In the genomic region with DNA sequence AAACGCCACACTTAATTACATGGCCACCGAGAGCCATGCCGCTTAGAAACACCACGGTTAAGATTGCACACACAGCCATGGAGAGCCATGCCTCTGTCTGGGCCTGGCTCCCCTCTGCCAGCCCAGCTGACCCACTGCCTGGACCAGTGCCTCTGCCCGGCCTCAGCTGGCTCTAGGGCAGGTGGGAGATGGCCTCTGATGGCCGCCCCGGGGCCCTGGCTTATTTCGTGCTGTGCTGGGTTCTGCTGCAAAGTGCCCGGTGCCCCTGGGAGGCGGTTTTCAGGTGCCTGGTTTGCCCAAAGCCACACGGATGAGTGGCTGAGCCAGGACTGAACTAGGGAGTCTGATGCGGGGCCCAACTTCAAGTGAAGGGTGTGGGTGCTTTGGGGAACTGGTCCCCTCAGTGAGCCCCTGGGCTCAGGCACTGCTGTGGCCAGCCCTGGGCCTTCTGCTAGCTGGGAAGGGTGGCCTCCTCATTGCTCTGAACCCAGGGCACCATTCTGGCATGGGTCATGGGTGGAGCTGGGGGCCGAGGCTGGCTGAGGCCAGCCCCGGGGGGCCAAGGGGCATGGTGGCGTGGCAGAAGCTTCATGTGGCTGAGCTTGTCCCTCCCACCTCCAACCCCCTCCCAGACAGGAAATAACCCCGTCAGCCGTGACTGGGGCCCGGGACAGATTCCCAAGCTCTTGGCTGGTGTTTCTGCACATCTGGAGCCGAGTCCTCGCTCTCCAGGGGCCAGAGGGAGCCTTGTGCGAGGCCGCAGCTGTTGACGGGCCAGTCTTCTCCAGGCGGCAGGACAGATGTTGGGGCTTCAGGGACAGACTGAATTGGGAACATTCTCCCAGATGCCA, we compare ENCODE assay signal across 22 cellular contexts. TPM values are rescaled to one million over a fixed set of nuclear protein-coding genes. Genes with fewer than 3 reads are reported as not detected.
DNase-seq lines count a peak whose midpoint lies in the region; ATAC-seq and TF ChIP-seq lines count a peak whose summit lies in the region.
"Had no signal": no experiment of that assay in that cellular context is flagged by ENCODE, and none has a peak within 500 bp of the region (broad histone marks: within the 10 kb centered on the region; RNA-seq: fewer than 3 reads in every experiment).

No MANE protein-coding gene starts in this region.

- TF ChIP-seq CTCF in brain (conservative IDR thresholded peaks at IDR 0.05) (no peak), right atrium auricular region (IDR thresholded peaks at IDR 0.05) (no peak)

- peaks cover 0 to 20% (median 0%) of the 10 kb centered on the region in 11 experiments; a peak in 6 of 22 replicates for H3K27me3 ChIP-seq in BLaER1 treated with 17β-estradiol and CSF1 and Interleukin-3, amounts not matched to agents 10 nM and 100 nM
- no peaks in the 10 kb centered on the region for H3K27me3 ChIP-seq in right atrium auricular region

- peak overlapping the region in 1 of 10 experiments; percentile 19; a peak in 1 of 20 replicates for H3K4me3 ChIP-seq in BLaER1 treated with 17β-estradiol and CSF1 and Interleukin-3, amounts not matched to agents 10 nM and 100 nM
- no peak overlapping the region for H3K4me3 ChIP-seq in right atrium auricular region

- peak overlapping the region in 3 of 5 experiments; percentile 76 to 95 (median 94) for H3K27ac Mint-ChIP-seq in brain
- no peak overlapping the region for H3K27ac Mint-ChIP-seq in effector memory CD8-positive, alpha-beta T cell

- H3K27me3 Mint-ChIP-seq in brain = peaks cover 3% of the 10 kb centered on the region
- H3K27me3 Mint-ChIP-seq in effector memory CD8-positive, alpha-beta T cell = peaks cover 0 to 13% of the 10 kb centered on the region in 2 donors

- no peak for DNase-seq in right atrium auricular region (ENCODE audit: low spot score)
- no peak for DNase-seq in sciatic nerve (ENCODE audit: low spot score)
- DNase-seq in NCI-H446 (lab: John Stamatoyannopoulos, UW) = no peak
- no peak for DNase-seq in effector memory CD8-positive, alpha-beta T cell
- DNase-seq: activated CD8-positive, alpha-beta memory T cell treated with anti-CD3 and anti-CD28 coated beads, Interleukin-2, amount 50 U/mL, for 4 hours; activated naive CD4-positive, alpha-beta T cell treated with anti-CD3 and anti-CD28 coated beads, Interleukin-2, amount 50 U/mL, for 16 hours; KG1; kidney glomerular epithelial cell; NCI-H1417 treated with DMSO at 0.1 percent for 48 hours; NCI-H510A treated with DMSO at 0.1 percent for 48 hours; RPMI8226; stimulated activated CD4-positive, alpha-beta T cell treated with anti-CD3 and anti-CD28 coated beads, Interleukin-4, amount 100 ng/mL, for 4 hours had no signal

- ATAC-seq in sciatic nerve (peak; percentile 40), GM19023 (IDR thresholded peaks at IDR 0.05; ENCODE audit: unreplicated experiment) (no peak), GM18861 (IDR thresholded peaks at IDR 0.05; ENCODE audit: unreplicated experiment) (no peak)
- no peak for ATAC-seq in effector memory CD8-positive, alpha-beta T cell (replicated peaks)

- intact Hi-C loops in sciatic nerve (cut with DNase I) = no loop called here

- peaks cover 71% of the 10 kb centered on the region for H3K4me1 Mint-ChIP-seq in brain
- H3K4me1 Mint-ChIP-seq in effector memory CD8-positive, alpha-beta T cell (ENCODE audit: low read depth in 2 of 2) = peaks cover 0 to 5% of the 10 kb centered on the region in 2 donors

- H3K4me2 ChIP-seq in BLaER1 treated with 17β-estradiol and CSF1 and Interleukin-3, amounts not matched to agents 10 nM and 100 nM = peak overlapping the region; percentile 74 to 100 (median 98)

- H3K9me3 Mint-ChIP-seq in brain = peaks cover 0 to 4% (median 0%) of the 10 kb centered on the region in 5 experiments
- no peaks in the 10 kb centered on the region for H3K9me3 Mint-ChIP-seq in effector memory CD8-positive, alpha-beta T cell
- H3K9me3 Mint-ChIP-seq: T-helper 1 cell treated with Interleukin-12 subunit alpha and Interleukin-12 subunit beta and Interleukin-4 antibody, amounts not matched to agents 30 μg/mL and 1 μg/mL, for 36 hours had no signal

- H3K9ac ChIP-seq in BLaER1 treated with 17β-estradiol and CSF1 and Interleukin-3, amounts not matched to agents 10 nM and 100 nM = peak overlapping the region in 6 of 11 experiments; percentile 1 to 96 (median 38); a peak in 9 of 22 replicates

- H3K4me3 Mint-ChIP-seq in brain = peak overlapping the region in 2 of 5 experiments; percentile 51 to 81
- peak overlapping the region in 1 of 2 donors; percentile 72 for H3K4me3 Mint-ChIP-seq in effector memory CD8-positive, alpha-beta T cell

- H3K36me3 Mint-ChIP-seq in brain = no peaks in the 10 kb centered on the region
- H3K36me3 Mint-ChIP-seq in effector memory CD8-positive, alpha-beta T cell (ENCODE audit: insufficient read depth) = peaks cover 10% of the 10 kb centered on the region

- H3K4me1 ChIP-seq in BLaER1 treated with 17β-estradiol and CSF1 and Interleukin-3, amounts not matched to agents 10 nM and 100 nM = peaks cover 56 to 83% (median 79%) of the 10 kb centered on the region in 10 experiments
- peaks cover 0 to 47% of the 10 kb centered on the region in 2 donors for H3K4me1 ChIP-seq in right atrium auricular region

- H4K20me1 ChIP-seq in BLaER1 treated with 17β-estradiol and CSF1 and Interleukin-3, amounts not matched to agents 10 nM and 100 nM = peaks cover 2 to 71% (median 42%) of the 10 kb centered on the region in 11 experiments; a peak in 20 of 22 replicates

- peak overlapping the region in 5 of 11 experiments; percentile 11 to 51 (median 25); a peak in 10 of 22 replicates for H3K27ac ChIP-seq in BLaER1 treated with 17β-estradiol and CSF1 and Interleukin-3, amounts not matched to agents 10 nM and 100 nM
- H3K27ac ChIP-seq in right atrium auricular region = peak overlapping the region; percentile 35 to 74

- H3K36me3 ChIP-seq in BLaER1 treated with 17β-estradiol and CSF1 and Interleukin-3, amounts not matched to agents 10 nM and 100 nM = no peaks in the 10 kb centered on the region; a peak in 1 of 22 replicates
- H3K36me3 ChIP-seq in right atrium auricular region = no peaks in the 10 kb centered on the region

- H3K9me3 ChIP-seq in BLaER1 treated with 17β-estradiol and CSF1 and Interleukin-3, amounts not matched to agents 10 nM and 100 nM (replicated peaks in 1 of 11) = no peaks in the 10 kb centered on the region
- no peaks in the 10 kb centered on the region for H3K9me3 ChIP-seq in right atrium auricular region

RNA-seq across cellular contexts. Expression of a gene that starts 1.9 kb away (rescaled TPM):
- 4.4 TPM for polyA plus RNA-seq in brain (ENCODE audit: insufficient read depth, low read depth, low replicate concordance)
- 10 to 100 TPM in 1 of 2 donors, 1 to 10 TPM in 1; 7.6 to 17.4 TPM for total RNA-seq in right atrium auricular region
- 10.6 TPM for total RNA-seq in sciatic nerve

RNA-seq across cellular contexts. Expression of a gene that starts 18.8 kb away (rescaled TPM):
- not detected for polyA plus RNA-seq in brain (ENCODE audit: insufficient read depth, low read depth, low replicate concordance)
- total RNA-seq in right atrium auricular region = not detected
- not detected for total RNA-seq in sciatic nerve
- total RNA-seq: bronchial epithelial cell, H4, myocyte, renal cortical epithelial cell, ureter had no signal

RNA-seq across cellular contexts. Expression of a gene that starts 27.0 kb away (rescaled TPM):
- polyA plus RNA-seq in brain (ENCODE audit: insufficient read depth, low read depth, low replicate concordance) = 68.0 TPM
- total RNA-seq in right atrium auricular region (10 to 100 TPM; 71.4 to 74.4 TPM), sciatic nerve (41.9 TPM)

RNA-seq across cellular contexts. Expression of a gene that starts 56.9 kb away (rescaled TPM):
- polyA plus RNA-seq in brain (ENCODE audit: insufficient read depth, low read depth, low replicate concordance) = 0.41 TPM
- total RNA-seq in right atrium auricular region (10 to 100 TPM; 28.9 to 53.0 TPM), sciatic nerve (26.9 TPM)

Comparison
In these comparisons a context has a peak if more than half of its experiments do, and no peak if none do; other contexts are left out.
1. H3K27ac Mint-ChIP-seq: peak in brain (3 of 5); none in effector memory CD8-positive, alpha-beta T cell (0 of 2).